ENCODE assay signal across 8 cellular contexts in the genomic region with DNA sequence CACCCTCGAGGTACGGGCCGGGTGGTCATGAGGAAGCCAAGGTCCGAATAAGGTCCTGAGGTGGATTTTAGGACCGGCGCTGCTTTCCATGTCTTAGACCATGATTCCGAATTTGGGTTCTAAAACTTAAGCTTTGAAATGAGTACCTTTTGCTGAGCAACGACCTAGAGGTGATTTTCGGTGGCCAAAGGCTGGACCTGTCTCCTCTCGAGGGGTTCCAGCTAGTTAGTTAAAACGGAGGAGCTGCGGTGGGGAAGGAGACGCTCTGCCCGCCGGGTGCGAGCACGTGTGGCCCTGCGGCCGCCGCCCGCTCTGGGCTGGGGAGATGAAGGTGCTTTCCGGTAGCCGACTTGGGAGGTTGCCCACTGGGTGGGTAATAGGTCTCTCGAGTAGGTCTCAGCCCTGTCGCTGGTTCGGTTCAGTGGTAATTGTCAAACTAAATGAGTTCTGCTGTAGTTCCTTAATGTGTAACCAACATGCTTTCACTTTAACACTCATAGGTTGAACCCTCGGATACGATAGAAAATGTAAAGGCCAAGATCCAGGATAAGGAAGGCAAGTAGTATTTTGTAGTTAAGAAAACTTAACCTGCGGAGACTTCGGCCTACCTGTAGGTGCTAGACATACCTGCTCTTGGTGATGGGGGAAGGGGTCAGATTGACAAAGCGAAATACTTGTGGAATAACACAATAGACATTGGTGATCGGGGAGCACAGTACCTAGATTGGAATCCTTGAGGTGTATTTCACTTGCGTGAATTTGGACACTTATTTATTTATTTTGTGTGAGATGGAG. TPM values are rescaled to one million over a fixed set of nuclear protein-coding genes. Genes with fewer than 3 reads are reported as not detected.
DNase-seq lines count a peak whose midpoint lies in the region; ATAC-seq and TF ChIP-seq lines count a peak whose summit lies in the region.

No MANE protein-coding gene starts in this region.

- POLR2A ChIA-PET in AG04449 (lab: Yijun Ruan, JAX) = interaction anchor here (1.0 to 1.1 kb wide), 2 partner anchors 9 to 184 kb away, joined by 3 to 10 read pairs; no protein-coding TSS in a partner anchor

- no peaks in the 10 kb centered on the region for H3K9me3 Mint-ChIP-seq in activated CD4-positive, alpha-beta T cell treated with anti-CD3 and anti-CD28 coated beads, Interleukin-2, amount 10 ng/mL, durations not matched to agents 24 days and 14 days
- no peaks in the 10 kb centered on the region for H3K9me3 Mint-ChIP-seq in mesothelial cell of epicardium
- peaks cover 0 to 8% of the 10 kb centered on the region in 2 donors for H3K9me3 Mint-ChIP-seq in stimulated activated naive CD8-positive, alpha-beta T cell treated with anti-CD3 and anti-CD28 coated beads, Interleukin-15, amount 100 ng/mL, for 72 hours

- H3K36me3 Mint-ChIP-seq in activated CD4-positive, alpha-beta T cell treated with anti-CD3 and anti-CD28 coated beads, Interleukin-2, amount 10 ng/mL, durations not matched to agents 24 days and 14 days (ENCODE audit: low read depth) = peaks cover 57% of the 10 kb centered on the region
- H3K36me3 Mint-ChIP-seq in mesothelial cell of epicardium = peaks cover 15% of the 10 kb centered on the region

- peak overlapping the region; percentile 91 for H3K4me3 Mint-ChIP-seq in activated CD4-positive, alpha-beta T cell treated with anti-CD3 and anti-CD28 coated beads, Interleukin-2, amount 10 ng/mL, durations not matched to agents 24 days and 14 days
- H3K4me3 Mint-ChIP-seq in mesothelial cell of epicardium = peak overlapping the region; percentile 91
- peak overlapping the region; percentile 96 to 98 for H3K4me3 Mint-ChIP-seq in stimulated activated naive CD8-positive, alpha-beta T cell treated with anti-CD3 and anti-CD28 coated beads, Interleukin-15, amount 100 ng/mL, for 72 hours

- ATAC-seq in stimulated activated naive CD8-positive, alpha-beta T cell treated with anti-CD3 and anti-CD28 coated beads, Interleukin-15, amount 100 ng/mL, for 72 hours = peak; percentile 73

- H3K27me3 Mint-ChIP-seq in activated CD4-positive, alpha-beta T cell treated with anti-CD3 and anti-CD28 coated beads, Interleukin-2, amount 10 ng/mL, durations not matched to agents 24 days and 14 days = no peaks in the 10 kb centered on the region
- H3K27me3 Mint-ChIP-seq in mesothelial cell of epicardium (ENCODE audit: low read depth) = no peaks in the 10 kb centered on the region
- H3K27me3 Mint-ChIP-seq in stimulated activated naive CD8-positive, alpha-beta T cell treated with anti-CD3 and anti-CD28 coated beads, Interleukin-15, amount 100 ng/mL, for 72 hours = no peaks in the 10 kb centered on the region

- H3K4me1 Mint-ChIP-seq in activated CD4-positive, alpha-beta T cell treated with anti-CD3 and anti-CD28 coated beads, Interleukin-2, amount 10 ng/mL, durations not matched to agents 24 days and 14 days = peaks cover 45% of the 10 kb centered on the region
- peaks cover 36% of the 10 kb centered on the region for H3K4me1 Mint-ChIP-seq in mesothelial cell of epicardium
- peaks cover 57% of the 10 kb centered on the region for H3K4me1 Mint-ChIP-seq in stimulated activated naive CD8-positive, alpha-beta T cell treated with anti-CD3 and anti-CD28 coated beads, Interleukin-15, amount 100 ng/mL, for 72 hours

- CTCF ChIA-PET in AG04449 (lab: Yijun Ruan, JAX) = interaction anchor here (1.0 to 1.3 kb wide), 2 partner anchors 199 to 333 kb away, joined by 3 to 4 read pairs; no protein-coding TSS in a partner anchor

- H3K4me3 ChIP-seq in AG04449 (ENCODE audit: low read depth, low read length) = peak overlapping the region; percentile 90

- DNase-seq in AG04449 (ENCODE audit: low read depth, low spot score) = no peak
- peak; percentile 16 for DNase-seq in GM19238 (ENCODE audit: insufficient read length, low spot score)
- DNase-seq in HT1080 (ENCODE audit: low read depth) = peak; percentile 16
- DNase-seq in activated CD4-positive, alpha-beta T cell treated with anti-CD3 and anti-CD28 coated beads, Interleukin-2, amount 10 ng/mL, durations not matched to agents 24 days and 14 days = peak; percentile 82
- DNase-seq in effector CD8-positive, alpha-beta T cell (lab: John Stamatoyannopoulos, UW) = peak; percentile 34
- no peak for DNase-seq in mesothelial cell of epicardium (ENCODE audit: low spot score in 2 of 2, unreplicated experiment in 2 of 2)
- DNase-seq in stimulated activated naive CD8-positive, alpha-beta T cell treated with anti-CD3 and anti-CD28 coated beads, Interleukin-15, amount 100 ng/mL, for 72 hours = peak; percentile 45 to 68
- no peak for DNase-seq in retina

- peak overlapping the region; percentile 95 for H3K27ac Mint-ChIP-seq in activated CD4-positive, alpha-beta T cell treated with anti-CD3 and anti-CD28 coated beads, Interleukin-2, amount 10 ng/mL, durations not matched to agents 24 days and 14 days
- peak overlapping the region; percentile 99 for H3K27ac Mint-ChIP-seq in mesothelial cell of epicardium
- peak overlapping the region; percentile 99 for H3K27ac Mint-ChIP-seq in stimulated activated naive CD8-positive, alpha-beta T cell treated with anti-CD3 and anti-CD28 coated beads, Interleukin-15, amount 100 ng/mL, for 72 hours

- intact Hi-C loops in activated CD4-positive, alpha-beta T cell treated with anti-CD3 and anti-CD28 coated beads, Interleukin-2, amount 10 ng/mL, durations not matched to agents 24 days and 14 days (cut with micrococcal nuclease) = loop anchor here (1.0 to 5.0 kb wide), 10 partner anchors 10 to 510 kb away; partner anchors contain the start of genes CFAP36, EML6, MTIF2 and PNPT1

- TF ChIP-seq CTCF in AG04449 (IDR thresholded peaks at IDR 0.05; ENCODE audit: insufficient read depth, low read length, missing control alignments) = no peak
- TF ChIP-seq CTCF in mesothelial cell of epicardium (IDR thresholded peaks at IDR 0.05; ENCODE audit: unreplicated experiment) = no peak

RNA-seq across cellular contexts. Expression of gene RPS27A, which starts 0.6 kb away (rescaled TPM):
- total RNA-seq in HT1080 (2014; rRNA removed; shearing (Covaris generic)) = 1,089 and 1,323 TPM in 2 replicates
- polyA plus RNA-seq in HT1080 (2015; cell fraction: cytosol; rRNA removed) = 3,520 and 3,599 TPM in 2 replicates
- 1,153 and 1,345 TPM in 2 replicates for polyA plus RNA-seq in HT1080 (2015; cell fraction: nucleus; rRNA removed)
- 1,064 and 1,070 TPM in 2 replicates for total RNA-seq in activated CD4-positive, alpha-beta T cell treated with anti-CD3 and anti-CD28 coated beads, Interleukin-2, amount 10 ng/mL, durations not matched to agents 24 days and 14 days
- total RNA-seq in mesothelial cell of epicardium = 795 to 840 TPM (median 827 TPM) in 3 replicates

RNA-seq across cellular contexts. Expression of gene CLHC1, which starts 1.0 kb away (rescaled TPM):
- total RNA-seq in HT1080 (2014; rRNA removed; shearing (Covaris generic)) = 3.8 and 4.7 TPM in 2 replicates
- 1.8 and 2.7 TPM in 2 replicates for polyA plus RNA-seq in HT1080 (2015; cell fraction: cytosol; rRNA removed)
- 18.0 and 33.5 TPM in 2 replicates for polyA plus RNA-seq in HT1080 (2015; cell fraction: nucleus; rRNA removed)
- total RNA-seq in activated CD4-positive, alpha-beta T cell treated with anti-CD3 and anti-CD28 coated beads, Interleukin-2, amount 10 ng/mL, durations not matched to agents 24 days and 14 days = 7.3 and 10.1 TPM in 2 replicates
- 38.0 to 46.7 TPM (median 40.5 TPM) in 3 replicates for total RNA-seq in mesothelial cell of epicardium

RNA-seq across cellular contexts. Expression of gene MTIF2, which starts 36.0 kb away (rescaled TPM):
- total RNA-seq in HT1080 (2014; rRNA removed; shearing (Covaris generic)) = 41.8 and 49.4 TPM in 2 replicates
- 31.1 and 40.2 TPM in 2 replicates for polyA plus RNA-seq in HT1080 (2015; cell fraction: cytosol; rRNA removed)
- 34.3 and 43.8 TPM in 2 replicates for polyA plus RNA-seq in HT1080 (2015; cell fraction: nucleus; rRNA removed)
- 45.7 and 47.1 TPM in 2 replicates for total RNA-seq in activated CD4-positive, alpha-beta T cell treated with anti-CD3 and anti-CD28 coated beads, Interleukin-2, amount 10 ng/mL, durations not matched to agents 24 days and 14 days
- 22.1 to 24.5 TPM (median 22.8 TPM) in 3 replicates for total RNA-seq in mesothelial cell of epicardium

Comparison
In these comparisons a context has a peak if more than half of its experiments do, and no peak if none do; other contexts are left out.
1. DNase-seq: peak in GM19238 (single experiment), HT1080 (single experiment), activated CD4-positive, alpha-beta T cell treated with anti-CD3 and anti-CD28 coated beads, Interleukin-2, amount 10 ng/mL, durations not matched to agents 24 days and 14 days (single experiment), effector CD8-positive, alpha-beta T cell (single experiment) and stimulated activated naive CD8-positive, alpha-beta T cell treated with anti-CD3 and anti-CD28 coated beads, Interleukin-15, amount 100 ng/mL, for 72 hours (2 of 2); none in AG04449 (single experiment), mesothelial cell of epicardium (0 of 2) and retina (single experiment).
2. Peak in every context shown above with its lines, with median percentiles within 50 percentile points of each other: H3K27ac Mint-ChIP-seq and H3K4me3 Mint-ChIP-seq.